ENCODE assay signal across 11 cellular contexts in the genomic region with DNA sequence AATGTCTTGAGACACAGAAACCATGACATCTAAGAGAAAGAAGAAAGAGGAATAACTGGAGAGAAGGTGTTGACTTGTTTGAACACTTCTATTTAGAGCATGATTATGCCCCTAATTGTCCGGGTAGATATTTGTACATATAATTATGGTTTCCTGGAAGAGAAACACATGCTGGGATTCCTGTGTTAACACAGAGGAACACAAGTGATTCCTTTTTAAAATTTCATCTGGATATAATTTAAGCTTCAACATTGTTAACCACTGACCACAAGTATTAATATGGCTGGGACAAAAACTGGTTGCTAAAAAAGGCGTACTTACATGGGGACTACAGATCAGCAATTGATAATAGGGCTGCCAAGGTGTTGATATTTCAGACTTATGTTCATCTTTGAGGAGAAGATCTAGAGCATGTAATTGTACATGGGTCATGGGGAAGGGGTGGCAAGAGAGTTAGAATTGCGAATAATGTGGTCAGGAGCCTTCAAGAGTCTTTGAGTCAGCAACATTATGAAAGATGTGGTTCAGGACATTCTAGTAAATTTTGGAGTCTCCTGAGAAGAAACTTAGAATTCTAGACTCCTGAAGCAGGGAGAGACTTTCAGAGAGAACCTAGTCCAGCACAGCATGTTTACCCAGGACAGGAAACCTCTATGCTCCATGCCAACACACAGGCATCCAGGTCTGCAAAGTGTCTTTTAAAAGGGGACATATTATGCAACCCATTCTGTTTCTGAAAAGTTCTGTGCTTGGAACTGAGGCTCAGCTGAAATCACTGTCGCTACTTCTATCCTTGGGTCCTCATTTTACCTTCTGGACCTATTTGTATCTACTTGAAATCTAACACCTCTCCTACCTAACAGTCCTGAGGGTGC. TPM values are rescaled to one million over a fixed set of nuclear protein-coding genes. Genes with fewer than 3 reads are reported as not detected.
DNase-seq lines count a peak whose midpoint lies in the region; ATAC-seq, FAIRE-seq and TF ChIP-seq lines count a peak whose summit lies in the region.
"Had no signal": no experiment of that assay in that cellular context is flagged by ENCODE, and none has a peak within 500 bp of the region (broad histone marks: within the 10 kb centered on the region; RNA-seq: fewer than 3 reads in every experiment).

No MANE protein-coding gene starts in this region.

- CTCF ChIA-PET in CD8-positive, alpha-beta T cell (lab: Charles Lee) = interaction anchor here (1.3 kb wide), 1 partner anchor 57 kb away, joined by 6 read pairs; the partner anchor contains the start of gene SLC38A1

- H3K4me3 ChIP-seq in CD8-positive, alpha-beta T cell (ENCODE audit: low read depth, low read length) = no peak overlapping the region
- H3K4me3 ChIP-seq in OCI-LY1 (ENCODE audit: low read depth, low read length, poor library complexity, severe bottlenecking) (no peak overlapping the region), fibroblast of mammary gland (ENCODE audit: control insufficient read depth, low read depth, low read length) (no peak overlapping the region)

- ATAC-seq in CD8-positive, alpha-beta T cell = no peak
- no peak for ATAC-seq in HG03196 (IDR thresholded peaks at IDR 0.05; ENCODE audit: unreplicated experiment)
- ATAC-seq in HG02885 (IDR thresholded peaks at IDR 0.05; ENCODE audit: poor library complexity, unreplicated experiment) = no peak

- H2AFZ ChIP-seq in OCI-LY1 (ENCODE audit: low read length) = no peak overlapping the region

- intact Hi-C loops in CD8-positive, alpha-beta T cell (cut with DNase I, micrococcal nuclease) = loop anchor here (5.0 to 10.0 kb wide), 3 partner anchors 220 to 1152 kb away; partner anchors contain the start of gene SCAF11 (in 1 of the 2)

- peak overlapping the region; percentile 94 for H3K27ac Mint-ChIP-seq in CD8-positive, alpha-beta T cell

- H3K9me2 ChIP-seq in OCI-LY1 (ENCODE audit: low read depth, low read length) = no peaks in the 10 kb centered on the region

- peaks cover 3% of the 10 kb centered on the region; the same call in 1 of the 2 replicates for H3F3A ChIP-seq in OCI-LY1 (ENCODE audit: insufficient read depth, low read length)

- peaks cover 95% of the 10 kb centered on the region for H3K4me1 Mint-ChIP-seq in CD8-positive, alpha-beta T cell (ENCODE audit: low read depth)

- no peak for FAIRE-seq in GM19239 (lab: Jason Lieb, UNC)

- H3K9me3 ChIP-seq in CD8-positive, alpha-beta T cell (ENCODE audit: low read length) = no peaks in the 10 kb centered on the region
- H3K9me3 ChIP-seq in OCI-LY1 (ENCODE audit: low read length) = no peaks in the 10 kb centered on the region

- POLR2A ChIA-PET in CD8-positive, alpha-beta T cell (lab: Charles Lee) = interaction anchor here (0.7 to 11.6 kb wide), 3 partner anchors 15 to 58 kb away, joined by 3 to 232 read pairs (median 3); partner anchors contain the start of gene SLC38A1

- no peak overlapping the region for H3K9ac ChIP-seq in OCI-LY1 (ENCODE audit: low read length)

- H3K36me3 ChIP-seq in CD8-positive, alpha-beta T cell (ENCODE audit: insufficient read depth, low read length) = peaks cover 2% of the 10 kb centered on the region
- H3K36me3 ChIP-seq in OCI-LY1 (ENCODE audit: insufficient read depth, low read length) = peaks cover 66% of the 10 kb centered on the region

- no peaks in the 10 kb centered on the region for H4K20me1 ChIP-seq in OCI-LY1 (ENCODE audit: insufficient read depth, low read length)

- H3K36me3 Mint-ChIP-seq in CD8-positive, alpha-beta T cell = peaks cover 70% of the 10 kb centered on the region

- DNase-seq in AG08395 (ENCODE audit: low spot score) = peak; percentile 19
- DNase-seq in CD8-positive, alpha-beta T cell = no peak
- peak; percentile 47 for DNase-seq in fibroblast of mammary gland (ENCODE audit: low read depth)
- DNase-seq in GM19239 (ENCODE audit: insufficient read length, low spot score) = no peak
- DNase-seq in OCI-M1 (lab: John Stamatoyannopoulos, UW) = no peak
- DNase-seq: hypothalamus; stimulated activated CD4-positive, alpha-beta T cell treated with anti-CD3 and anti-CD28 coated beads, Interleukin-2, amount 100 ng/mL, for 24 hours; stimulated activated naive CD4-positive, alpha-beta T cell treated with Interleukin-2 at 50 U/mL for 16 hours had no signal

- H3K27ac ChIP-seq in CD8-positive, alpha-beta T cell (ENCODE audit: low read depth, low read length) = no peak overlapping the region
- peak overlapping the region; percentile 90 for H3K27ac ChIP-seq in OCI-LY1 (ENCODE audit: low read depth, low read length, poor library complexity, severe bottlenecking)

- no peaks in the 10 kb centered on the region for H3K9me3 Mint-ChIP-seq in CD8-positive, alpha-beta T cell

- H3K4me1 ChIP-seq in CD8-positive, alpha-beta T cell (ENCODE audit: insufficient read depth, low read length) = peaks cover 97% of the 10 kb centered on the region
- H3K4me1 ChIP-seq in OCI-LY1 (ENCODE audit: insufficient read depth, low read length, severe bottlenecking) = peaks cover 100% of the 10 kb centered on the region

- H3K4me2 ChIP-seq in OCI-LY1 (ENCODE audit: low read length) = no peak overlapping the region; the same call in 1 of the 2 replicates

- no peaks in the 10 kb centered on the region for H3K27me3 ChIP-seq in CD8-positive, alpha-beta T cell (ENCODE audit: insufficient read depth, low read length)
- no peaks in the 10 kb centered on the region for H3K27me3 ChIP-seq in OCI-LY1 (ENCODE audit: insufficient read depth, low read length)

- peaks cover 14% of the 10 kb centered on the region for H3K79me2 ChIP-seq in OCI-LY1 (ENCODE audit: insufficient read depth, low read length)

- peak overlapping the region; percentile 13 for H3K4me3 Mint-ChIP-seq in CD8-positive, alpha-beta T cell

- no peak for TF ChIP-seq CTCF in CD8-positive, alpha-beta T cell (IDR thresholded peaks at IDR 0.05)
- no peak for TF ChIP-seq CTCF in OCI-LY1 (IDR thresholded peaks at IDR 0.05; ENCODE audit: low read length)
- TF ChIP-seq CTCF in fibroblast of mammary gland (conservative IDR thresholded peaks at IDR 0.05; ENCODE audit: control insufficient read depth, insufficient read depth, low read depth, low read length) = no peak

- no peaks in the 10 kb centered on the region for H3K27me3 Mint-ChIP-seq in CD8-positive, alpha-beta T cell (ENCODE audit: low read depth)

RNA-seq across cellular contexts. Expression of gene SLC38A1, which starts 56.5 kb away (rescaled TPM):
- 100 to 1,000 TPM; 440 to 464 TPM for total RNA-seq in CD8-positive, alpha-beta T cell

Comparison
In these comparisons a context has a peak if more than half of its experiments do, and no peak if none do; other contexts are left out.
1. DNase-seq: peak in AG08395 (single experiment) and fibroblast of mammary gland (single experiment); none in CD8-positive, alpha-beta T cell (0 of 7), GM19239 (single experiment) and OCI-M1 (single experiment).